Comparison of ENCODE assay signal across 8 cellular contexts in genomic region chrX:38805294-38806053, GRCh38. TPM values are rescaled to one million over a fixed set of nuclear protein-coding genes. Genes with fewer than 3 reads are reported as not detected.
A peak's percentile ranks its signal among the peaks of the same experiment; 100 is the strongest.
DNase-seq lines count a peak whose midpoint lies in the region; ATAC-seq and TF ChIP-seq lines count a peak whose summit lies in the region.

No MANE protein-coding gene starts in this region.

- no peak overlapping the region for H2BK12ac ChIP-seq in trophoblast cell (ENCODE audit: low read length)

- H2BK5ac ChIP-seq in trophoblast cell (ENCODE audit: low read depth, low read length, poor library complexity): peak overlapping the region; percentile 25

- ATAC-seq in HG03025 (IDR thresholded peaks at IDR 0.05; ENCODE audit: low FRiP score, unreplicated experiment) (no peak), GM19023 (IDR thresholded peaks at IDR 0.05; ENCODE audit: unreplicated experiment) (no peak)

- H4K12ac ChIP-seq in trophoblast cell (ENCODE audit: low read depth, low read length): no peak overlapping the region

- H3K4me3 ChIP-seq in SK-N-MC: peak overlapping the region; percentile 79
- H3K4me3 ChIP-seq in trophoblast cell (ENCODE audit: low read depth, low read length): peak overlapping the region; percentile 95

- H3K14ac ChIP-seq in trophoblast cell (ENCODE audit: low read length): no peak overlapping the region

- no peak for TF ChIP-seq CTCF in GM13977 (IDR thresholded peaks at IDR 0.05; ENCODE audit: extremely low read depth, insufficient read depth, missing control alignments)

- H3K4ac ChIP-seq in trophoblast cell (ENCODE audit: low read depth, low read length): peak overlapping the region; percentile 65

- H3K4me1 ChIP-seq in trophoblast cell (ENCODE audit: control insufficient read depth in 1 of 2, insufficient read depth in 2 of 2, low read length in 2 of 2): peaks cover 3 to 5% of the 10 kb centered on the region in 2 experiments

- intact Hi-C loops in cardiac septum (cut with DNase I): loop anchor here (5.0 to 10.0 kb wide), 3 partner anchors 42 to 349 kb away; no protein-coding TSS in a partner anchor

- H3K79me1 ChIP-seq in trophoblast cell (ENCODE audit: low read length): peaks cover 14% of the 10 kb centered on the region

- H3K36me3 ChIP-seq in SK-N-MC (ENCODE audit: insufficient read depth, low read length) (peaks cover 8% of the 10 kb centered on the region), trophoblast cell (ENCODE audit: control insufficient read depth in 1 of 2, insufficient read depth in 2 of 2, low read length in 2 of 2) (no peaks in the 10 kb centered on the region)

- peak overlapping the region; percentile 71 for H3K4me2 ChIP-seq in trophoblast cell (ENCODE audit: low read length)

- H2BK120ac ChIP-seq in trophoblast cell (ENCODE audit: insufficient read depth, low read length, poor library complexity): no peak overlapping the region

- no peaks in the 10 kb centered on the region for H3K27me3 ChIP-seq in trophoblast cell (ENCODE audit: insufficient read depth, low read length)

- H3K27ac ChIP-seq in SK-N-MC (peak overlapping the region; percentile 96), trophoblast cell (ENCODE audit: low read depth, low read length) (peak overlapping the region; percentile 54)

- H2AFZ ChIP-seq in trophoblast cell (ENCODE audit: insufficient read depth, low read length, poor library complexity): peak overlapping the region; percentile 10

- peaks cover 10% of the 10 kb centered on the region for H3K79me2 ChIP-seq in trophoblast cell (ENCODE audit: control insufficient read depth, insufficient read depth, low read length, poor library complexity)

- H4K91ac ChIP-seq in trophoblast cell (ENCODE audit: low read depth, low read length): peak overlapping the region; percentile 51

- peak overlapping the region; percentile 51 for H3K18ac ChIP-seq in trophoblast cell (ENCODE audit: low read length)

- H3K9ac ChIP-seq in SK-N-MC (ENCODE audit: insufficient read length) (peak overlapping the region; percentile 88), trophoblast cell (ENCODE audit: low read length) (peak overlapping the region; percentile 81)

- no peak overlapping the region for H3K23ac ChIP-seq in trophoblast cell (ENCODE audit: low read length)

- H4K8ac ChIP-seq in trophoblast cell (ENCODE audit: low read depth, low read length): peak overlapping the region; percentile 31

- H2AK5ac ChIP-seq in trophoblast cell (ENCODE audit: low read length): no peak overlapping the region

- no peaks in the 10 kb centered on the region for H3K9me3 ChIP-seq in SK-N-MC (ENCODE audit: low read depth, low read length)
- H3K9me3 ChIP-seq in trophoblast cell (ENCODE audit: insufficient read depth, low read depth, low read length): no peaks in the 10 kb centered on the region

- DNase-seq in GM13977 (ENCODE audit: low spot score) (peak; percentile 23), KBM-7 (peak; percentile 93), SK-N-MC (ENCODE audit: low read depth, low spot score) (no peak), cardiac septum (ENCODE audit: low spot score) (peak; percentile 85), trophoblast cell (peak; percentile 50 to 69)
- DNase-seq in activated naive CD8-positive, alpha-beta T cell treated with anti-CD3 and anti-CD28 coated beads, Interleukin-2, amount 50 U/mL, for 16 hours (ENCODE audit: low read depth, low spot score): peak; percentile 13

- no CpG with 5 or more reads among the region's 39 CpGs for WGBS in trophoblast cell (ENCODE audit: extremely low coverage, insufficient coverage, insufficient read length)

- in situ Hi-C loops in GM13977 (cut with MboI; ENCODE audit: low pct_unique_long_range_greater_than_20kb, low sequenced_read_pairs, unreplicated experiment) (no loop called here), KBM-7 (cut with MboI; ENCODE audit: low pct_unique_long_range_greater_than_20kb, low sequenced_read_pairs) (loop anchor here (25.0 kb wide), 1 partner anchor 182 kb away; no protein-coding TSS in a partner anchor)

RNA-seq across cellular contexts. Expression of gene MID1IP1, which starts 4.2 kb away (rescaled TPM):
- 31.4 TPM for total RNA-seq in cardiac septum
- 18.4 and 18.5 TPM in 2 replicates for polyA plus RNA-seq in trophoblast cell (2013)
